1 cellular context compared by ENCODE assay signal in genomic region chr3:43893721-43894120, GRCh38.
TF ChIP-seq lines count a peak whose summit lies in the region.

No MANE protein-coding gene starts in this region.

TF ChIP-seq in HCT116, 20 proteins besides CTCF, POLR2A, EP300 and RAD21 (continued from another document):
- TF ChIP-seq REST (IDR thresholded peaks at IDR 0.05; ENCODE audit: low read depth), result no peak
- no peak for TF ChIP-seq ATF3 (IDR thresholded peaks at IDR 0.05)
- no peak for TF ChIP-seq JUND (IDR thresholded peaks at IDR 0.05)
